In genomic region chr2:42190191-42190590, GRCh38 we compare ENCODE assay signal across 16 cellular contexts.
"Had no signal": no experiment of that assay in that cellular context is flagged by ENCODE, and none has a peak within 500 bp of the region (broad histone marks: within the 10 kb centered on the region; RNA-seq: fewer than 3 reads in every experiment).

No MANE protein-coding gene starts in this region.

- ATAC-seq: body of pancreas, gastroesophageal sphincter, left lung had no signal

- H3K4me1 ChIP-seq: uterus had no signal

- H3K27ac Mint-ChIP-seq: T-helper 2 cell treated with Interferon-gamma antibody and Interleukin-4, amounts not matched to agents 5 μg/mL and 100 μg/mL, for 36 hours had no signal

- H3K9me3 ChIP-seq: adrenal gland, body of pancreas, gastroesophageal sphincter, left lung, ovary, stomach, uterus had no signal

- H3K27ac ChIP-seq: adrenal gland, epithelial cell of prostate, gastroesophageal sphincter, left lung, ovary, stomach, uterus had no signal

- H3K27me3 Mint-ChIP-seq: central memory CD8-positive, alpha-beta T cell; memory B cell had no signal

- H3K27me3 ChIP-seq: adrenal gland, body of pancreas, gastroesophageal sphincter, left lung, ovary, stomach, uterus had no signal

- DNase-seq: activated CD4-positive, alpha-beta T cell treated with anti-CD3 and anti-CD28 coated beads for 4 hours; activated effector memory CD4-positive, alpha-beta T cell treated with anti-CD3 and anti-CD28 coated beads, Interleukin-2, amount 50 U/mL, for 16 hours; adrenal gland; body of pancreas; cortex of kidney; effector CD8-positive, alpha-beta T cell; left lung; ovary; stimulated activated CD4-positive, alpha-beta T cell treated with anti-CD3 and anti-CD28 coated beads, Interleukin-12 subunit alpha, Interleukin-12 subunit beta, amount 100 ng/mL, for 4 hours; stomach; uterus had no signal

- H3K36me3 ChIP-seq: adrenal gland, gastroesophageal sphincter, left lung, ovary, stomach, uterus had no signal

- H3K4me3 Mint-ChIP-seq: central memory CD8-positive, alpha-beta T cell; memory B cell; T-helper 2 cell treated with Interferon-gamma antibody and Interleukin-4, amounts not matched to agents 5 μg/mL and 100 μg/mL, for 36 hours had no signal

- H3K9me3 Mint-ChIP-seq: central memory CD8-positive, alpha-beta T cell; memory B cell; T-helper 2 cell treated with Interferon-gamma antibody and Interleukin-4, amounts not matched to agents 5 μg/mL and 100 μg/mL, for 36 hours had no signal

- H3K4me3 ChIP-seq: adrenal gland, body of pancreas, gastroesophageal sphincter, left lung, ovary, stomach, uterus had no signal
